In genomic region chr1:211279340-211279739, GRCh38 we compare ENCODE assay signal across 1 cellular context.
A peak's percentile ranks its signal among the peaks of the same experiment; 100 is the strongest.
TF ChIP-seq lines count a peak whose summit lies in the region.

No MANE protein-coding gene starts in this region.

TF ChIP-seq in GM12878, 131 proteins besides CTCF, POLR2A, EP300 and RAD21:
- TF ChIP-seq JUNB (IDR thresholded peaks at IDR 0.05) (peak; percentile 23; the same call in 1 of the 2 replicates), NR2F1 (conservative IDR thresholded peaks at IDR 0.05) (no peak), POU2F2 (IDR thresholded peaks at IDR 0.05; ENCODE audit: borderline replicate concordance, low read depth, low read length) (no peak)
- TF ChIP-seq, protein P1, sequence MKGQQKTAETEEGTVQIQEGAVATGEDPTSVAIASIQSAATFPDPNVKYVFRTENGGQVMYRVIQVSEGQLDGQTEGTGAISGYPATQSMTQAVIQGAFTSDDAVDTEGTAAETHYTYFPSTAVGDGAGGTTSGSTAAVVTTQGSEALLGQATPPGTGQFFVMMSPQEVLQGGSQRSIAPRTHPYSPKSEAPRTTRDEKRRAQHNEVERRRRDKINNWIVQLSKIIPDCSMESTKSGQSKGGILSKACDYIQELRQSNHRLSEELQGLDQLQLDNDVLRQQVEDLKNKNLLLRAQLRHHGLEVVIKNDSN (IDR thresholded peaks at IDR 0.05; ENCODE audit: borderline replicate concordance, extremely low read length, insufficient read depth, low read depth, low read length), result no peak
